Comparison of ENCODE assay signal across 9 cellular contexts in the genomic region with DNA sequence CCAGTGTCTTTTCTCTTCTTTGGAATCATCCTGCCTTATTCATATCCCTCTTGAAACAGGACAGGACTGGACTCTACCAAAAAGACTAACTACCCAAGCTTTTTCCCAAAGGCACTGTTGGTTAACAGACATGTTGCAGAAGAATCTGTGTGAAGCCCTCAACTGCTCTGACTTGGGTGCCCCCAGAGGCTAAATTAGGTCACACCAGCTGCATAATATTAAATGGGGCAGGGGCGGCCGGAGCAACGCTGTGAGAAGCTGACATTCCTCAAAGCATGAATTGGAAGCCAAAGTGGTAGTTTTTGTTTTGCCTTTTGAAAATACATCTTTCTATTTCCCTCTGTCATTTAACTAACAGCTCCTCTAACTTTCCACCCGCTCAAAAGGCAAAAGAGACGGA.
DNase-seq lines count a peak whose midpoint lies in the region; ATAC-seq, FAIRE-seq and TF ChIP-seq lines count a peak whose summit lies in the region.
"Had no signal": no experiment of that assay in that cellular context is flagged by ENCODE, and none has a peak within 500 bp of the region (broad histone marks: within the 10 kb centered on the region; RNA-seq: fewer than 3 reads in every experiment).

No MANE protein-coding gene starts in this region.

- WGBS in GM12878 (ENCODE audit: insufficient coverage, insufficient replicate concordance, low lambda C conversion rate, missing lambda C conversion rate): 65% methylated on average over 5 of the region's 5 CpGs
- 64 to 70% methylated on average over 5 of the region's 5 CpGs for WGBS in lower leg skin, 2 donors
- 38 to 57% methylated on average over 5 of the region's 5 CpGs for WGBS in testis, 2 donors

- TF ChIP-seq RAD21 in GM12878 (IDR thresholded peaks at IDR 0.05; ENCODE audit: insufficient read depth, low read depth, low read length): 0 out of 2 replicates have a peak, but pooled peaks have one; percentile 18

- H3K36me3 ChIP-seq in HAP-1 (replicated peaks): no peaks in the 10 kb centered on the region
- H3K36me3 ChIP-seq in GM12878 (ENCODE audit: control insufficient read depth in 2 of 2, insufficient read depth in 2 of 2, low read length in 1 of 2): no peaks in the 10 kb centered on the region
- H3K36me3 ChIP-seq in testis (ENCODE audit: low read depth, missing control alignments): no peaks in the 10 kb centered on the region

- H3K9me3 ChIP-seq in HAP-1 (no peaks in the 10 kb centered on the region), GM12878 (replicated peaks; ENCODE audit: control insufficient read depth, insufficient read depth, low read length) (no peaks in the 10 kb centered on the region), testis (no peaks in the 10 kb centered on the region)

- H3K27ac ChIP-seq in 22Rv1 (no peak overlapping the region), GM12878 (ENCODE audit: control insufficient read depth, insufficient read depth) (no peak overlapping the region), testis (no peak overlapping the region)

- H3K27me3 ChIP-seq in HAP-1 (ENCODE audit: low read depth): no peaks in the 10 kb centered on the region
- no peaks in the 10 kb centered on the region for H3K27me3 ChIP-seq in GM12878 (replicated peaks in 1 of 2; ENCODE audit: control insufficient read depth in 2 of 2, insufficient read depth in 2 of 2, low read length in 1 of 2)
- no peaks in the 10 kb centered on the region for H3K27me3 ChIP-seq in testis

- no peaks in the 10 kb centered on the region for H3K79me2 ChIP-seq in GM12878 (ENCODE audit: control insufficient read depth, insufficient read depth, low read length)

- SMC1A ChIA-PET in GM12878 (lab: Charles Lee; ENCODE audit: uncharacterized antibody, unreplicated experiment): interaction anchor here (0.7 to 4.7 kb wide), 13 partner anchors 12 to 205 kb away, joined by 3 to 65 read pairs (median 5); no protein-coding TSS in a partner anchor

- no peak overlapping the region for H3K9ac ChIP-seq in GM12878 (ENCODE audit: control insufficient read depth, insufficient read depth, low read length)

- in situ Hi-C loops in HAP-1 (cut with MboI; ENCODE audit: low sequenced_read_pairs) (no loop called here), GM12878 (cut with MboI) (no loop called here)

- TF ChIP-seq POLR2A in GM12878 (IDR thresholded peaks at IDR 0.05; ENCODE audit: low read depth, low read length): no peak
- no peak for TF ChIP-seq POLR2A in lower leg skin (IDR thresholded peaks at IDR 0.05)
- TF ChIP-seq POLR2A in testis (IDR thresholded peaks at IDR 0.05): no peak

- CTCF ChIA-PET in GM12878 (lab: Yijun Ruan, JAX): interaction anchor here (0.6 to 6.4 kb wide), 10 partner anchors 10 to 199 kb away, joined by 3 to 88 read pairs (median 4); a partner anchor contains a TSS

- intact Hi-C loops in GM12878 (cut with micrococcal nuclease; ENCODE audit: unreplicated experiment): loop anchor here (5.0 kb wide), 1 partner anchor 185 kb away; a partner anchor contains a TSS
- intact Hi-C loops in lower leg skin (cut with DNase I; ENCODE audit: low total_unique reads): no loop called here
- intact Hi-C loops in testis (cut with DNase I; ENCODE audit: low total_unique reads): no loop called here

- TF ChIP-seq CTCF in 22Rv1 (IDR thresholded peaks at IDR 0.05): peak; percentile 39
- TF ChIP-seq CTCF in GM12878 (IDR thresholded peaks at IDR 0.05 in 2 of 3, conservative IDR thresholded peaks at IDR 0.05 in 1 of 3; ENCODE audit: control insufficient read depth in 2 of 3, extremely low read depth in 1 of 3, insufficient read depth in 1 of 3, low read depth in 3 of 3, low read length in 3 of 3): peak in 2 of 3 experiments; percentile 19 to 22; a peak in 1 of 6 replicates
- TF ChIP-seq CTCF in lower leg skin (IDR thresholded peaks at IDR 0.05): no peak
- TF ChIP-seq CTCF in testis (IDR thresholded peaks at IDR 0.05): no peak

- H4K20me1 ChIP-seq in GM12878 (ENCODE audit: control insufficient read depth, insufficient read depth): no peaks in the 10 kb centered on the region

- peak; percentile 55; the same call in 2 of the 3 replicates for ATAC-seq in GM12878
- no peak for ATAC-seq in activated naive CD4-positive, alpha-beta T cell treated with anti-CD3 and anti-CD28 coated beads, Interleukin-2, amount 50 U/mL, for 72 hours
- ATAC-seq: activated naive CD8-positive, alpha-beta T cell treated with anti-CD3 and anti-CD28 coated beads, Interleukin-2, amount 50 U/mL, for 24 hours had no signal

- POLR2A ChIA-PET in GM12878 (lab: Charles Lee): no interaction called here

- no TSS peak for BruUV-seq in GM12878 (replicated peaks; lab: Mats Ljungman, UMichigan)

- H2AFZ ChIP-seq in GM12878 (ENCODE audit: control insufficient read depth, low read depth, low read length): no peak overlapping the region

- H3K4me3 ChIP-seq in HAP-1 (peak overlapping the region; percentile 6), GM12878 (no peak overlapping the region), lower leg skin (ENCODE audit: low read depth, poor library complexity, severe bottlenecking) (no peak overlapping the region), testis (no peak overlapping the region)

- DNase-seq in HAP-1 (ENCODE audit: low spot score in 2 of 2) (peak; percentile 67 to 72), GM12878 (ENCODE audit: low read depth, low spot score) (no peak), iPS-NIHi11 (ENCODE audit: low spot score) (peak; percentile 24), lower leg skin (ENCODE audit: low spot score in 2 of 2) (no peak), testis (no peak)
- no peak for DNase-seq in activated naive CD4-positive, alpha-beta T cell treated with anti-CD3 and anti-CD28 coated beads, Interleukin-2, amount 50 U/mL, for 72 hours (ENCODE audit: low spot score in 2 of 2)
- DNase-seq in stimulated activated CD4-positive, alpha-beta T cell treated with anti-CD3 and anti-CD28 coated beads, Interleukin-12 subunit alpha, Interleukin-12 subunit beta, amount 100 ng/mL, for 4 hours: no peak
- DNase-seq: activated naive CD8-positive, alpha-beta T cell treated with anti-CD3 and anti-CD28 coated beads, Interleukin-2, amount 50 U/mL, for 24 hours had no signal

- no peaks in the 10 kb centered on the region for H3K36me3 Mint-ChIP-seq in activated naive CD4-positive, alpha-beta T cell treated with anti-CD3 and anti-CD28 coated beads, Interleukin-2, amount 50 U/mL, for 72 hours

- RAD21 ChIA-PET in GM12878 (lab: Charles Lee; ENCODE audit: unreplicated experiment): interaction anchor here (0.8 to 3.8 kb wide), 6 partner anchors 34 to 199 kb away, joined by 3 to 25 read pairs (median 4); a partner anchor contains a TSS

- no peak for TF ChIP-seq EP300 in GM12878 (IDR thresholded peaks at IDR 0.05; ENCODE audit: borderline replicate concordance in 1 of 2, control insufficient read depth in 1 of 2, low read depth in 2 of 2, low read length in 2 of 2)

- no peak overlapping the region for H3K27ac Mint-ChIP-seq in activated naive CD4-positive, alpha-beta T cell treated with anti-CD3 and anti-CD28 coated beads, Interleukin-2, amount 50 U/mL, for 72 hours
- H3K27ac Mint-ChIP-seq: activated naive CD8-positive, alpha-beta T cell treated with anti-CD3 and anti-CD28 coated beads, Interleukin-2, amount 50 U/mL, for 24 hours had no signal

- H3K9me3 Mint-ChIP-seq in activated naive CD4-positive, alpha-beta T cell treated with anti-CD3 and anti-CD28 coated beads, Interleukin-2, amount 50 U/mL, for 72 hours: no peaks in the 10 kb centered on the region
- H3K9me3 Mint-ChIP-seq: activated naive CD8-positive, alpha-beta T cell treated with anti-CD3 and anti-CD28 coated beads, Interleukin-2, amount 50 U/mL, for 24 hours had no signal

- H3K4me2 ChIP-seq in GM12878 (ENCODE audit: control insufficient read depth, insufficient read depth): no peak overlapping the region

- H3K4me1 ChIP-seq in HAP-1: peaks cover 40% of the 10 kb centered on the region
- peaks cover 4% of the 10 kb centered on the region; the same call in 1 of the 2 replicates for H3K4me1 ChIP-seq in GM12878 (ENCODE audit: control insufficient read depth, insufficient read depth, low read length)
- H3K4me1 ChIP-seq in testis: peaks cover 18% of the 10 kb centered on the region

- FAIRE-seq in GM12878 (lab: Jason Lieb, UNC): no peak

TF ChIP-seq in GM12878, 131 proteins besides CTCF, POLR2A, EP300 and RAD21 (continues in another document):
- TF ChIP-seq EGR1 (IDR thresholded peaks at IDR 0.05; ENCODE audit: borderline replicate concordance in 1 of 2, low read depth in 2 of 2, low read length in 2 of 2) (no peak), ESRRA (IDR thresholded peaks at IDR 0.05; ENCODE audit: low read length) (no peak), SP1 (IDR thresholded peaks at IDR 0.05; ENCODE audit: low read depth, low read length) (no peak), BMI1 (IDR thresholded peaks at IDR 0.05; ENCODE audit: borderline replicate concordance) (no peak), SMARCA5 (IDR thresholded peaks at IDR 0.05) (no peak), ZNF274 (IDR thresholded peaks at IDR 0.05; ENCODE audit: insufficient read depth, insufficient read length) (no peak)
- TF ChIP-seq, protein P1, sequence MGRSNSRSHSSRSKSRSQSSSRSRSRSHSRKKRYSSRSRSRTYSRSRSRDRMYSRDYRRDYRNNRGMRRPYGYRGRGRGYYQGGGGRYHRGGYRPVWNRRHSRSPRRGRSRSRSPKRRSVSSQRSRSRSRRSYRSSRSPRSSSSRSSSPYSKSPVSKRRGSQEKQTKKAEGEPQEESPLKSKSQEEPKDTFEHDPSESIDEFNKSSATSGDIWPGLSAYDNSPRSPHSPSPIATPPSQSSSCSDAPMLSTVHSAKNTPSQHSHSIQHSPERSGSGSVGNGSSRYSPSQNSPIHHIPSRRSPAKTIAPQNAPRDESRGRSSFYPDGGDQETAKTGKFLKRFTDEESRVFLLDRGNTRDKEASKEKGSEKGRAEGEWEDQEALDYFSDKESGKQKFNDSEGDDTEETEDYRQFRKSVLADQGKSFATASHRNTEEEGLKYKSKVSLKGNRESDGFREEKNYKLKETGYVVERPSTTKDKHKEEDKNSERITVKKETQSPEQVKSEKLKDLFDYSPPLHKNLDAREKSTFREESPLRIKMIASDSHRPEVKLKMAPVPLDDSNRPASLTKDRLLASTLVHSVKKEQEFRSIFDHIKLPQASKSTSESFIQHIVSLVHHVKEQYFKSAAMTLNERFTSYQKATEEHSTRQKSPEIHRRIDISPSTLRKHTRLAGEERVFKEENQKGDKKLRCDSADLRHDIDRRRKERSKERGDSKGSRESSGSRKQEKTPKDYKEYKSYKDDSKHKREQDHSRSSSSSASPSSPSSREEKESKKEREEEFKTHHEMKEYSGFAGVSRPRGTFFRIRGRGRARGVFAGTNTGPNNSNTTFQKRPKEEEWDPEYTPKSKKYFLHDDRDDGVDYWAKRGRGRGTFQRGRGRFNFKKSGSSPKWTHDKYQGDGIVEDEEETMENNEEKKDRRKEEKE (IDR thresholded peaks at IDR 0.05): no peak

Comparison
In these comparisons a context has a peak if more than half of its experiments do, and no peak if none do; other contexts are left out.
1. CTCF ChIP-seq: peak in 22Rv1 (single experiment) and GM12878 (2 of 3); none in lower leg skin (0 of 3) and testis (0 of 3).
2. DNase-seq: peak in HAP-1 (2 of 2) and iPS-NIHi11 (single experiment); none in GM12878 (single experiment), activated naive CD4-positive, alpha-beta T cell treated with anti-CD3 and anti-CD28 coated beads, Interleukin-2, amount 50 U/mL, for 72 hours (0 of 2), lower leg skin (0 of 2), stimulated activated CD4-positive, alpha-beta T cell treated with anti-CD3 and anti-CD28 coated beads, Interleukin-12 subunit alpha, Interleukin-12 subunit beta, amount 100 ng/mL, for 4 hours (single experiment) and testis (single experiment).